ENCODE assay signal across 8 cellular contexts in the genomic region with DNA sequence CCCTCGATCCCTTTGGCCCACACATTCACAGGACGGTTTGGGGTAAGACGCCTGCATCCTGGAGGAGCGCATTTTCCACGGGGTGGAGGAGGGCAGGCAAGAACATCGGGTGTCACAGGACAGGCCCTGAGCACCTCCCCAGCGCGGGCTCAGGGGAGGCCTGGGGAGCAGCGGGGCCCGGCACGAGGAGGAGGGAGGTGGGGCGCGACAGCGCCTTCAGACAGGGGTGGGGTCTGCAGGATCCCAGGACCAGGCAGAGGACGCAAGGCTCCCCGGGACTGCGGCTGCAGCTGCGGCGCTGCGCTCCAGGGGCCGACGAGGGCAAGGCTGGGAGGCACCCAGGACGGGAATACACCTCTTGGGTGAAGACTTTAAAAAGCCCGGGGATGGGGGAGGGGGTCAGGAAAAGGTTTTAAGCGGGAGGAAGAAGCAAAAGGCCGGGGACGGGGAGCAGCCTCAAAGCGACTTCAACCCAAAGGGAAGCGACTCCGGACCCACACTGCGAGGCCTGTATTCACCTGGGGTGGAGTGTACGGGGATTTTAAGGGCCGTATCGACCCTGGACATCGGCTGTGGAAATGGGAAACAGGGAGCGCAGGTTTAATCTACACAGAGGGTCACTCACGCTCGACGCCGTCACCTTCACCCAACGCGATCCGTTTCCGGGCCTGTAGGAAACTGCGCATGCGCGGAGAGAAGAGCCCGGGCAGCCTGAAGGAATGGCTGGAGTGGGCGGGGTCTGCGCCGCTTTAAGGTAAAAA. TPM values are rescaled to one million over a fixed set of nuclear protein-coding genes. Genes with fewer than 3 reads are reported as not detected.
DNase-seq lines count a peak whose midpoint lies in the region; ATAC-seq and TF ChIP-seq lines count a peak whose summit lies in the region.

A gene (minus strand): TSS at position 680 of the 761 bp plus-strand sequence. CDS start 10,234 bp downstream, outside the sequence.

- H3K9ac ChIP-seq in HUES6 (ENCODE audit: low read length): peak within 1 kb of the TSS; percentile 53

- H3K4me3 ChIP-seq in HUES6 (ENCODE audit: low read depth, low read length) (peak within 1 kb of the TSS; percentile 80), dorsolateral prefrontal cortex (peak within 1 kb of the TSS; percentile 47 to 90 (median 75))

- H3K9me3 ChIP-seq in HUES6 (ENCODE audit: control insufficient read depth, insufficient read depth, low read depth, low read length): no peaks in the 10 kb centered on the region

- H3K27me3 ChIP-seq in HUES6 (ENCODE audit: control insufficient read depth, insufficient read depth, low read length): peaks cover 6% of the 10 kb centered on the region
- H3K27me3 ChIP-seq in dorsolateral prefrontal cortex: no peaks in the 10 kb centered on the region

- TF ChIP-seq CTCF in dorsolateral prefrontal cortex (IDR thresholded peaks at IDR 0.05 in 54 of 56, conservative IDR thresholded peaks at IDR 0.05 in 2 of 56; ENCODE audit: low read depth in 1 of 56, partially characterized antibody in 56 of 56): peak in 13 of 56 donors; percentile 13 to 42 (median 20)

- H3K27ac ChIP-seq in HUES6 (ENCODE audit: low read depth, low read length): no peak within 1 kb of the TSS
- peak within 1 kb of the TSS in 53 of 59 donors; percentile 33 to 93 (median 75) for H3K27ac ChIP-seq in dorsolateral prefrontal cortex

- H3K36me3 ChIP-seq in HUES6 (ENCODE audit: control insufficient read depth, insufficient read depth, low read length): no peaks in the 10 kb centered on the region

- peak; percentile 91 for DNase-seq in AG08395 (ENCODE audit: low spot score)
- peak; percentile 16 for DNase-seq in activated CD4-positive, alpha-beta T cell treated with anti-CD3 and anti-CD28 coated beads for 1 hour
- DNase-seq in dorsolateral prefrontal cortex: peak; percentile 80 to 91 (median 86)
- DNase-seq in left kidney (ENCODE audit: low read depth, low spot score): peak; percentile 97
- DNase-seq in stimulated activated CD4-positive, alpha-beta T cell treated with anti-CD3 and anti-CD28 coated beads, Interleukin-12 subunit alpha, Interleukin-12 subunit beta, amount 100 ng/mL, for 48 hours (ENCODE audit: low read depth in 2 of 3, low spot score in 1 of 3): peak; percentile 4 to 27 (median 11)

- intact Hi-C loops in dorsolateral prefrontal cortex (cut with DNase I): no loop called here

- ATAC-seq in HG02938 (IDR thresholded peaks at IDR 0.05; ENCODE audit: unreplicated experiment): no peak
- ATAC-seq in GM21381 (IDR thresholded peaks at IDR 0.05; ENCODE audit: unreplicated experiment): no peak

- H3K4me1 ChIP-seq in HUES6 (ENCODE audit: control insufficient read depth, insufficient read depth, low read length): peaks cover 10% of the 10 kb centered on the region

RNA-seq across cellular contexts. Expression of the gene that starts here (rescaled TPM):
- total RNA-seq in dorsolateral prefrontal cortex: 10 to 100 TPM; 24.2 to 55.5 (median 36.6) TPM

Comparison
In these comparisons a context has a peak if more than half of its experiments do, and no peak if none do; other contexts are left out.
1. DNase-seq: peak in every context shown above with its lines; median percentile 97 in left kidney; 91 in AG08395; 86 in dorsolateral prefrontal cortex; 16 in activated CD4-positive, alpha-beta T cell treated with anti-CD3 and anti-CD28 coated beads for 1 hour; 11 in stimulated activated CD4-positive, alpha-beta T cell treated with anti-CD3 and anti-CD28 coated beads, Interleukin-12 subunit alpha, Interleukin-12 subunit beta, amount 100 ng/mL, for 48 hours.